Comparison of ENCODE assay signal across 7 cellular contexts in the genomic region with DNA sequence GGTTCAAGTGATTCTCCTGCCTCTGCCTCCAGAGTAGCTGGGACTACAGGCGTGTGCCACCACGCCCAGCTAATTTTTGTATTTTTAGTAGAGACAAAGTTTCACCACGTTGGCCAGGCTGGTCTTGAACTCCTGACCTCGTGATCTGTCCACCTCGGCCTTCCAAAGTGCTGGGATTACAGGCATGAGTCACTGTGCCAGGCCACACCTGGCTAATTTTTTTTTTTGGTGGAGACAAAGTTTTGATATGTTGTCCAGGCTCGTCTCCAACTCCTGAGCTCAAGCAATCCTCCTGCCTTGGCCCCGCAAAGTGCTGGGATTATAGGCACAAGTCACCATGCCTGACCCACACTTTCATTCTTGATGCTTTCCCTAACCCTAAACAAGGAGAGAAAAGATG. TPM values are rescaled to one million over a fixed set of nuclear protein-coding genes. Genes with fewer than 3 reads are reported as not detected.
DNase-seq lines count a peak whose midpoint lies in the region; ATAC-seq, FAIRE-seq and TF ChIP-seq lines count a peak whose summit lies in the region.
"Not testable (repeated sequence)": the region's sequence is repeated elsewhere in the genome, so short reads cannot be mapped to it uniquely, and the experiment has no call there.

No MANE protein-coding gene starts in this region.

- not testable (repeated sequence) for DNase-seq in H9; WTC11 (ENCODE audit: low spot score); left ventricle myocardium inferior; pancreas; stomach
- DNase-seq in adrenal gland (peak in 3 of 7 donors; percentile 3 to 50 (median 25)), right lobe of liver (peak in 1 of 3 donors; percentile 48)

- H3K79me1 ChIP-seq in H9 (ENCODE audit: insufficient read depth, low read depth, low read length, poor library complexity, severe bottlenecking): not testable (repeated sequence)

- not testable (repeated sequence) for H3K4me3 Mint-ChIP-seq in H9, WTC11

- H2BK5ac ChIP-seq in H9 (ENCODE audit: insufficient read length, low read length): not testable (repeated sequence)

- H2BK120ac ChIP-seq in H9 (ENCODE audit: low read depth, low read length, poor library complexity, severe bottlenecking): not testable (repeated sequence)

- H3K36me3 Mint-ChIP-seq in H9 (ENCODE audit: insufficient read depth in 1 of 3, low read depth in 3 of 3) (peaks cover 25 to 78% (median 65%) of the 10 kb centered on the region in 3 experiments), WTC11 (peaks cover 38% of the 10 kb centered on the region)

- not testable (repeated sequence) for H3K23ac ChIP-seq in H9 (ENCODE audit: insufficient read length, low read depth, low read length)

- not testable (repeated sequence) for H3K27ac ChIP-seq in H9 (ENCODE audit: insufficient read length, low read depth, low read length)
- peak overlapping the region in 4 of 5 donors; percentile 43 to 82 (median 63) for H3K27ac ChIP-seq in adrenal gland
- peak overlapping the region; percentile 44 for H3K27ac ChIP-seq in left ventricle myocardium inferior (replicated peaks)
- peak overlapping the region; percentile 25 to 70 (median 28) for H3K27ac ChIP-seq in right lobe of liver
- H3K27ac ChIP-seq in pancreas: peak overlapping the region in 3 of 4 donors; percentile 22 to 52 (median 33)
- peak overlapping the region in 4 of 5 donors; percentile 50 to 64 (median 55) for H3K27ac ChIP-seq in stomach

- not testable (repeated sequence) for H2BK12ac ChIP-seq in H9 (ENCODE audit: insufficient read length, low read depth, low read length)

- CTCF ChIA-PET in WTC11 (lab: Charles Lee): interaction anchor here (0.7 to 1.3 kb wide), 2 partner anchors 74 to 183 kb away, joined by 3 to 4 read pairs; no protein-coding TSS in a partner anchor

- H4K5ac ChIP-seq in H9 (ENCODE audit: insufficient read length, low read depth, low read length): not testable (repeated sequence)

- TF ChIP-seq CTCF in H9 (conservative IDR thresholded peaks at IDR 0.05); WTC11 (IDR thresholded peaks at IDR 0.05); adrenal gland (IDR thresholded peaks at IDR 0.05); left ventricle myocardium inferior (IDR thresholded peaks at IDR 0.05; ENCODE audit: borderline replicate concordance); right lobe of liver (IDR thresholded peaks at IDR 0.05); pancreas (IDR thresholded peaks at IDR 0.05); stomach (IDR thresholded peaks at IDR 0.05): not testable (repeated sequence)

- H3K56ac ChIP-seq in H9 (ENCODE audit: insufficient read length, low read depth, low read length): not testable (repeated sequence)

- H3K9ac ChIP-seq in H9 (ENCODE audit: extremely low read depth, insufficient read length, low read length): not testable (repeated sequence)

- H2AFZ ChIP-seq in H9 (ENCODE audit: low read length): not testable (repeated sequence)

- H2BK15ac ChIP-seq in H9 (ENCODE audit: low read depth, low read length): not testable (repeated sequence)

- not testable (repeated sequence) for H3K4me1 ChIP-seq in H9 (ENCODE audit: insufficient read depth, low read length)
- H3K4me1 ChIP-seq in adrenal gland (replicated peaks in 1 of 2) (peaks cover 22 to 24% of the 10 kb centered on the region in 2 donors), left ventricle myocardium inferior (peaks cover 31% of the 10 kb centered on the region), right lobe of liver (peaks cover 0 to 33% (median 13%) of the 10 kb centered on the region in 4 donors), pancreas (peaks cover 0 to 21% (median 5%) of the 10 kb centered on the region in 3 donors), stomach (peaks cover 9 to 42% (median 26%) of the 10 kb centered on the region in 4 donors)

- TF ChIP-seq EP300 in stomach (IDR thresholded peaks at IDR 0.05): not testable (repeated sequence)

- H3T11ph ChIP-seq in H9 (ENCODE audit: low read length): not testable (repeated sequence)

- not testable (repeated sequence) for ATAC-seq in WTC11
- peak in 3 of 4 donors; percentile 48 to 58 (median 53) for ATAC-seq in right lobe of liver
- peak in 3 of 4 donors; percentile 8 to 21 (median 12) for ATAC-seq in pancreas

- intact Hi-C loops in adrenal gland (cut with DNase I): loop anchor here in 1 of 2 donors (10.0 kb wide), 1 partner anchor 56 kb away; no protein-coding TSS in a partner anchor
- intact Hi-C loops in left ventricle myocardium inferior (cut with micrococcal nuclease); right lobe of liver (cut with DNase I); pancreas (cut with DNase I); stomach (cut with DNase I; ENCODE audit: low total_unique reads): not testable (repeated sequence)

- H3K14ac ChIP-seq in H9 (ENCODE audit: insufficient read depth, low read length): not testable (repeated sequence)

- H3K9me3 Mint-ChIP-seq in H9, WTC11: not testable (repeated sequence)

- H3K27me3 ChIP-seq in H9 (ENCODE audit: insufficient read depth, low read length); adrenal gland; left ventricle myocardium inferior (ENCODE audit: low read depth); right lobe of liver; pancreas; stomach: not testable (repeated sequence)

- not testable (repeated sequence) for H3K4me2 ChIP-seq in H9 (ENCODE audit: insufficient read depth, insufficient read length, low read length)

- not testable (repeated sequence) for H3K18ac ChIP-seq in H9 (ENCODE audit: insufficient read length, low read depth, low read length)

- H3K4ac ChIP-seq in H9 (ENCODE audit: low read depth, low read length): not testable (repeated sequence)

- H3K4me1 Mint-ChIP-seq in H9: peaks cover 25 to 29% of the 10 kb centered on the region in 2 experiments
- not testable (repeated sequence) for H3K4me1 Mint-ChIP-seq in WTC11

- not testable (repeated sequence) for H4K8ac ChIP-seq in H9 (replicated peaks; ENCODE audit: insufficient read length, low read depth, low read length)

- not testable (repeated sequence) for H3K9me3 ChIP-seq in H9 (ENCODE audit: control insufficient read depth, low read depth, low read length); adrenal gland (replicated peaks in 1 of 3); left ventricle myocardium inferior (replicated peaks); right lobe of liver; pancreas; stomach

- not testable (repeated sequence) for H3K23me2 ChIP-seq in H9 (ENCODE audit: insufficient read length, low read depth, low read length, poor library complexity, severe bottlenecking)

- not testable (repeated sequence) for H3K79me2 ChIP-seq in H9 (ENCODE audit: insufficient read depth, low read length)

- not testable (repeated sequence) for H3K27me3 Mint-ChIP-seq in H9 (ENCODE audit: low read depth); WTC11 (ENCODE audit: low read depth)

- TF ChIP-seq POLR2A in adrenal gland (IDR thresholded peaks at IDR 0.05); right lobe of liver (IDR thresholded peaks at IDR 0.05); stomach (IDR thresholded peaks at IDR 0.05): not testable (repeated sequence)

- FAIRE-seq in pancreas (lab: Jason Lieb, UNC): not testable (repeated sequence)

- H2BK20ac ChIP-seq in H9 (ENCODE audit: low read depth, low read length, poor library complexity, severe bottlenecking): not testable (repeated sequence)

- not testable (repeated sequence) for H3K4me3 ChIP-seq in adrenal gland, left ventricle myocardium inferior, pancreas, stomach
- peak overlapping the region in 1 of 3 donors; percentile 0 for H3K4me3 ChIP-seq in right lobe of liver

- not testable (repeated sequence) for H4K91ac ChIP-seq in H9 (ENCODE audit: insufficient read length, low read depth, low read length)

- not testable (repeated sequence) for H2AK5ac ChIP-seq in H9 (ENCODE audit: insufficient read length, low read length)

- WGBS in H9 (ENCODE audit: extremely low coverage, insufficient read length, low lambda C conversion rate): no CpG with 5 or more reads among the region's 7 CpGs
- WGBS in adrenal gland, 4 donors: 56 to 67% (median 59%) methylated on average over 7 of the region's 7 CpGs
- 39% methylated on average over 6 of the region's 7 CpGs for WGBS in right lobe of liver (ENCODE audit: insufficient coverage, low coverage, low lambda C conversion rate, missing lambda C conversion rate)
- 48 to 55% methylated on average over 7 of the region's 7 CpGs for WGBS in pancreas, 2 donors
- WGBS in stomach, 5 donors: 55 to 73% (median 64%) methylated on average over 7 of the region's 7 CpGs

- H3K27ac Mint-ChIP-seq in H9 (peak overlapping the region; percentile 15 to 52 (median 39); a peak in 5 of 7 replicates), WTC11 (peak overlapping the region; percentile 80; the same call in 1 of the 2 replicates)

- not testable (repeated sequence) for H3K36me3 ChIP-seq in adrenal gland (replicated peaks in 1 of 2); right lobe of liver; pancreas
- H3K36me3 ChIP-seq in left ventricle myocardium inferior (peaks cover 15% of the 10 kb centered on the region), stomach (peaks cover 4 to 49% (median 40%) of the 10 kb centered on the region in 4 donors)

- POLR2A ChIA-PET in WTC11 (lab: Charles Lee): interaction anchor here (0.7 kb wide), 1 partner anchor 215 kb away, joined by 8 read pairs; no protein-coding TSS in a partner anchor

- H4K20me1 ChIP-seq in H9 (ENCODE audit: control insufficient read depth, insufficient read depth, insufficient read length): not testable (repeated sequence)

RNA-seq across cellular contexts. Expression of a gene that starts 9.6 kb away (rescaled TPM):
- total RNA-seq in H9 (2021): 127 and 138 TPM in 2 replicates
- 84.7 to 90.1 TPM (median 89.3 TPM) in 3 replicates for total RNA-seq in WTC11 (2021)
- total RNA-seq in adrenal gland: 10 to 100 TPM; 15.7 to 53.6 (median 37.6) TPM
- polyA plus RNA-seq in adrenal gland: 10 to 100 TPM in 1 of 3 donors, 1 to 10 TPM in 2; 6.8 to 13.1 (median 10.0) TPM
- total RNA-seq in left ventricle myocardium inferior: 14.3 TPM
- total RNA-seq in right lobe of liver: 10 to 100 TPM; 11.2 to 22.8 (median 17.0) TPM
- 10 to 100 TPM; 16.3 to 32.8 (median 19.3) TPM for total RNA-seq in pancreas
- 1 to 10 TPM; 5.3 to 7.0 TPM for polyA plus RNA-seq in pancreas
- total RNA-seq in stomach: 100 to 1,000 TPM in 1 of 5 donors, 10 to 100 TPM in 4; 24.0 to 193 (median 29.9) TPM
- polyA plus RNA-seq in stomach: 1 to 10 TPM; 4.0 to 5.5 (median 4.2) TPM

RNA-seq across cellular contexts. Expression of a gene that starts 13.5 kb away (rescaled TPM):
- total RNA-seq in H9 (2021) (26.8 and 29.2 TPM in 2 replicates), WTC11 (2021) (26.4 to 40.5 TPM (median 33.4 TPM) in 3 replicates), adrenal gland (10 to 100 TPM; 14.4 to 35.9 (median 24.2) TPM), left ventricle myocardium inferior (11.4 TPM), right lobe of liver (10 to 100 TPM in 5 of 6 experiments, 1 to 10 TPM in 1; 9.1 to 22.9 (median 14.6) TPM), pancreas (10 to 100 TPM in 1 of 6 donors, 1 to 10 TPM in 5; 5.9 to 17.2 (median 9.0) TPM), stomach (10 to 100 TPM; 20.1 to 39.1 (median 25.1) TPM)
- polyA plus RNA-seq in adrenal gland (10 to 100 TPM; 17.1 to 20.7 (median 18.3) TPM), pancreas (10 to 100 TPM in 1 of 2 donors, 1 to 10 TPM in 1; 7.7 to 10.1 TPM), stomach (1 to 10 TPM; 4.7 to 8.5 (median 6.3) TPM)
